1 cellular context compared by ENCODE assay signal in the genomic region with DNA sequence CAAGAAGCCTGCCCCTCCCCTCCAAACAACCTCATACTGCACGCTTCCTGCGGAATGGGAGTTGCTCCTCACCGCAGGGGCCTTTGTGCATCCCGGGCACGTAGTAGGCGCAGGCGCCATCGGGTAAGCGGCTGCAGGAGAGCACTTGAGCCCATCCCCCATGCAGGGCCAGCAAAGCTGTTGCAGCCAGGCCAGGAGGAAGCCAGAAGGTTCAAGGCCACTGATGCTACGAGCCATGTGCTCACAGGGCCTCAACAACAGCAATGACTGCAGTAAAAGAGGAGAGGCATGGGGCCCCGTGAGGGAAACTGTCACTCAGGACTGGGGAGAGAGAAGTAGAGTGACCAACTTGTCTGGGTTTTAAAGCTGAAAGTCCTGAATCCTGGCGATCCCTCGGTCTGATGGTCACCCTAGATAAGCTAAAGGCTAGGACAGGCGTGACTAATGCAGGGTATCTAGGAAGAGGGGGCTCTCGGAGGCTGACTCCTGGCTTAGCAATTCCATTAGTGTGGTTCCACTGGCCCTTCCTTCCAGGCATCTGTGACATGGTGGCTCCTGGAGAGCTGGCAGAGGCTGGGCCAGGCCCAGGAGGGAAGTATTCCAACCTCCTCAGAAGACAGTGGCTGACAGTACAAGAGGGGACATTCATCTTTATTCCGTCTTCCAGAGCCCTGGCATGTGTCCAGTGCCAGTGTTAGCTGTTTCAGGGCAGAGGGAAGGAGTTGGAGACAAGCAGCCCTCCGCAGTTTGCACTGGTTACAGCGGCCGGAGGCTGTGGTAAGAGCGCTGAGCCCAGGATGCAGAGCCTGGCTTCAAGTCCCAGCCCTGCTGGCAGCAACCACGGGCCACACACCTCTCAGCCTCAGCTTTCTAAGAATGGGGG.
A peak's percentile ranks its signal among the peaks of the same experiment; 100 is the strongest.
TF ChIP-seq lines count a peak whose summit lies in the region.

No MANE protein-coding gene starts in this region.

TF ChIP-seq in HepG2, 621 proteins besides CTCF, POLR2A, EP300 and RAD21 (continued from another document and continues in another):
- TF ChIP-seq, protein P1, sequence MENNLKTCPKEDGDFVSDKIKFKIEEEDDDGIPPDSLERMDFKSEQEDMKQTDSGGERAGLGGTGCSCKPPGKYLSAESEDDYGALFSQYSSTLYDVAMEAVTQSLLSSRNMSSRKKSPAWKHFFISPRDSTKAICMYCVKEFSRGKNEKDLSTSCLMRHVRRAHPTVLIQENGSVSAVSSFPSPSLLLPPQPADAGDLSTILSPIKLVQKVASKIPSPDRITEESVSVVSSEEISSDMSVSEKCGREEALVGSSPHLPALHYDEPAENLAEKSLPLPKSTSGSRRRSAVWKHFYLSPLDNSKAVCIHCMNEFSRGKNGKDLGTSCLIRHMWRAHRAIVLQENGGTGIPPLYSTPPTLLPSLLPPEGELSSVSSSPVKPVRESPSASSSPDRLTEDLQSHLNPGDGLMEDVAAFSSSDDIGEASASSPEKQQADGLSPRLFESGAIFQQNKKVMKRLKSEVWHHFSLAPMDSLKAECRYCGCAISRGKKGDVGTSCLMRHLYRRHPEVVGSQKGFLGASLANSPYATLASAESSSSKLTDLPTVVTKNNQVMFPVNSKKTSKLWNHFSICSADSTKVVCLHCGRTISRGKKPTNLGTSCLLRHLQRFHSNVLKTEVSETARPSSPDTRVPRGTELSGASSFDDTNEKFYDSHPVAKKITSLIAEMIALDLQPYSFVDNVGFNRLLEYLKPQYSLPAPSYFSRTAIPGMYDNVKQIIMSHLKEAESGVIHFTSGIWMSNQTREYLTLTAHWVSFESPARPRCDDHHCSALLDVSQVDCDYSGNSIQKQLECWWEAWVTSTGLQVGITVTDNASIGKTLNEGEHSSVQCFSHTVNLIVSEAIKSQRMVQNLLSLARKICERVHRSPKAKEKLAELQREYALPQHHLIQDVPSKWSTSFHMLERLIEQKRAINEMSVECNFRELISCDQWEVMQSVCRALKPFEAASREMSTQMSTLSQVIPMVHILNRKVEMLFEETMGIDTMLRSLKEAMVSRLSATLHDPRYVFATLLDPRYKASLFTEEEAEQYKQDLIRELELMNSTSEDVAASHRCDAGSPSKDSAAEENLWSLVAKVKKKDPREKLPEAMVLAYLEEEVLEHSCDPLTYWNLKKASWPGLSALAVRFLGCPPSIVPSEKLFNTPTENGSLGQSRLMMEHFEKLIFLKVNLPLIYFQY (CRISPR knock-in tag; IDR thresholded peaks at IDR 0.05; ENCODE audit: borderline replicate concordance), result peak; percentile 78
- TF ChIP-seq ETV6 (CRISPR knock-in tag; conservative IDR thresholded peaks at IDR 0.05) (0 out of 2 replicates have a peak, but pooled peaks have one; percentile 26), NFAT5 (CRISPR knock-in tag; IDR thresholded peaks at IDR 0.05) (peak; percentile 81), NFRKB (IDR thresholded peaks at IDR 0.05) (no peak), HOXD1 (CRISPR knock-in tag; IDR thresholded peaks at IDR 0.05) (peak; percentile 90), NFE2L1 (CRISPR knock-in tag; IDR thresholded peaks at IDR 0.05; ENCODE audit: borderline replicate concordance) (no peak; the same call in 1 of the 2 replicates), RBFOX2 (IDR thresholded peaks at IDR 0.05; ENCODE audit: low read depth, low read length) (no peak), ZNF317 (CRISPR knock-in tag; IDR thresholded peaks at IDR 0.05) (no peak), ZFYVE20 (CRISPR knock-in tag; IDR thresholded peaks at IDR 0.05; ENCODE audit: borderline replicate concordance, low read depth) (0 out of 2 replicates have a peak, but pooled peaks have one; percentile 19), FOSL2 (CRISPR knock-in tag; IDR thresholded peaks at IDR 0.05) (peak; percentile 78), ZNF737 (CRISPR knock-in tag; IDR thresholded peaks at IDR 0.05; ENCODE audit: borderline replicate concordance) (no peak), ZNF7 (CRISPR knock-in tag; IDR thresholded peaks at IDR 0.05) (peak; percentile 36; the same call in 1 of the 2 replicates), KLF13 (CRISPR knock-in tag; IDR thresholded peaks at IDR 0.05) (no peak), ZNF24 (IDR thresholded peaks at IDR 0.05) (no peak), REPIN1 (CRISPR knock-in tag; IDR thresholded peaks at IDR 0.05; ENCODE audit: borderline replicate concordance, low read depth) (peak; percentile 96), DPF2 (CRISPR knock-in tag; IDR thresholded peaks at IDR 0.05; ENCODE audit: borderline replicate concordance, low read depth) (peak; percentile 80; the same call in 1 of the 2 replicates), RFX3 (CRISPR knock-in tag; IDR thresholded peaks at IDR 0.05) (no peak), ZNF83 (CRISPR knock-in tag; IDR thresholded peaks at IDR 0.05; ENCODE audit: borderline replicate concordance) (peak; percentile 71; the same call in 1 of the 2 replicates), HIVEP1 (CRISPR knock-in tag; IDR thresholded peaks at IDR 0.05) (no peak; the same call in 1 of the 2 replicates), ZNF33B (CRISPR knock-in tag; IDR thresholded peaks at IDR 0.05) (no peak; the same call in 1 of the 2 replicates), KIAA2018 (CRISPR knock-in tag; IDR thresholded peaks at IDR 0.05; ENCODE audit: borderline replicate concordance) (no peak), RCOR2 (CRISPR knock-in tag; IDR thresholded peaks at IDR 0.05) (peak; percentile 91)
- TF ChIP-seq, protein P2, sequence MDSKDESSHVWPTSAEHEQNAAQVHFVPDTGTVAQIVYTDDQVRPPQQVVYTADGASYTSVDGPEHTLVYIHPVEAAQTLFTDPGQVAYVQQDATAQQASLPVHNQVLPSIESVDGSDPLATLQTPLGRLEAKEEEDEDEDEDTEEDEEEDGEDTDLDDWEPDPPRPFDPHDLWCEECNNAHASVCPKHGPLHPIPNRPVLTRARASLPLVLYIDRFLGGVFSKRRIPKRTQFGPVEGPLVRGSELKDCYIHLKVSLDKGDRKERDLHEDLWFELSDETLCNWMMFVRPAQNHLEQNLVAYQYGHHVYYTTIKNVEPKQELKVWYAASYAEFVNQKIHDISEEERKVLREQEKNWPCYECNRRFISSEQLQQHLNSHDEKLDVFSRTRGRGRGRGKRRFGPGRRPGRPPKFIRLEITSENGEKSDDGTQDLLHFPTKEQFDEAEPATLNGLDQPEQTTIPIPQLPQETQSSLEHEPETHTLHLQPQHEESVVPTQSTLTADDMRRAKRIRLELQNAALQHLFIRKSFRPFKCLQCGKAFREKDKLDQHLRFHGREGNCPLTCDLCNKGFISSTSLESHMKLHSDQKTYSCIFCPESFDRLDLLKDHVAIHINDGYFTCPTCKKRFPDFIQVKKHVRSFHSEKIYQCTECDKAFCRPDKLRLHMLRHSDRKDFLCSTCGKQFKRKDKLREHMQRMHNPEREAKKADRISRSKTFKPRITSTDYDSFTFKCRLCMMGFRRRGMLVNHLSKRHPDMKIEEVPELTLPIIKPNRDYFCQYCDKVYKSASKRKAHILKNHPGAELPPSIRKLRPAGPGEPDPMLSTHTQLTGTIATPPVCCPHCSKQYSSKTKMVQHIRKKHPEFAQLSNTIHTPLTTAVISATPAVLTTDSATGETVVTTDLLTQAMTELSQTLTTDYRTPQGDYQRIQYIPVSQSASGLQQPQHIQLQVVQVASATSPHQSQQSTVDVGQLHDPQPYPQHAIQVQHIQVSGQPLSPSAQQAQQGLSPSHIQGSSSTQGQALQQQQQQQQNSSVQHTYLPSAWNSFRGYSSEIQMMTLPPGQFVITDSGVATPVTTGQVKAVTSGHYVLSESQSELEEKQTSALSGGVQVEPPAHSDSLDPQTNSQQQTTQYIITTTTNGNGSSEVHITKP (CRISPR knock-in tag; IDR thresholded peaks at IDR 0.05; ENCODE audit: low read depth), result peak; percentile 50; the same call in 1 of the 2 replicates
- TF ChIP-seq, protein P3, sequence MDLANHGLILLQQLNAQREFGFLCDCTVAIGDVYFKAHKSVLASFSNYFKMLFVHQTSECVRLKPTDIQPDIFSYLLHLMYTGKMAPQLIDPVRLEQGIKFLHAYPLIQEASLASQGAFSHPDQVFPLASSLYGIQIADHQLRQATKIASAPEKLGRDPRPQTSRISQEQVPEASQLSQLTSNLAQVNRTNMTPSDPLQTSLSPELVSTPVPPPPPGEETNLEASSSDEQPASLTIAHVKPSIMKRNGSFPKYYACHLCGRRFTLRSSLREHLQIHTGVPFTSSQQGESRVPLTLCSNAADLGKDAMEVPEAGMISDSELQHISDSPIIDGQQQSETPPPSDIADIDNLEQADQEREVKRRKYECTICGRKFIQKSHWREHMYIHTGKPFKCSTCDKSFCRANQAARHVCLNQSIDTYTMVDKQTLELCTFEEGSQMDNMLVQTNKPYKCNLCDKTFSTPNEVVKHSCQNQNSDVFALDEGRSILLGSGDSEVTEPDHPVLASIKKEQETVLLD (CRISPR knock-in tag; IDR thresholded peaks at IDR 0.05; ENCODE audit: low read depth), result peak; percentile 78
- TF ChIP-seq, protein P4, sequence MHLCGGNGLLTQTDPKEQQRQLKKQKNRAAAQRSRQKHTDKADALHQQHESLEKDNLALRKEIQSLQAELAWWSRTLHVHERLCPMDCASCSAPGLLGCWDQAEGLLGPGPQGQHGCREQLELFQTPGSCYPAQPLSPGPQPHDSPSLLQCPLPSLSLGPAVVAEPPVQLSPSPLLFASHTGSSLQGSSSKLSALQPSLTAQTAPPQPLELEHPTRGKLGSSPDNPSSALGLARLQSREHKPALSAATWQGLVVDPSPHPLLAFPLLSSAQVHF (CRISPR knock-in tag; IDR thresholded peaks at IDR 0.05), result peak; percentile 91; the same call in 1 of the 2 replicates
